In genomic region chr21:41677671-41678015, GRCh38 we compare ENCODE assay signal across 11 cellular contexts.
A peak's percentile ranks its signal among the peaks of the same experiment; 100 is the strongest.
DNase-seq lines count a peak whose midpoint lies in the region; ATAC-seq and TF ChIP-seq lines count a peak whose summit lies in the region.
"Had no signal": no experiment of that assay in that cellular context is flagged by ENCODE, and none has a peak within 500 bp of the region (broad histone marks: within the 10 kb centered on the region; RNA-seq: fewer than 3 reads in every experiment).

No MANE protein-coding gene starts in this region.

- CTCF ChIA-PET in IMR-90 (lab: Yijun Ruan, JAX), result no interaction called here
- CTCF ChIA-PET in T-cell (lab: Charles Lee), result no interaction called here

- no peak overlapping the region for H2BK20ac ChIP-seq in IMR-90 (ENCODE audit: low read depth, low read length)

- H4K5ac ChIP-seq in IMR-90 (ENCODE audit: low read depth, low read length), result no peak overlapping the region

- no peak overlapping the region for H3K4me2 ChIP-seq in IMR-90 (ENCODE audit: low read depth, low read length)

- TF ChIP-seq CTCF in IMR-90 (conservative IDR thresholded peaks at IDR 0.05; ENCODE audit: low read depth, low read length), result no peak

- no peaks in the 10 kb centered on the region for H3K79me1 ChIP-seq in IMR-90 (ENCODE audit: low read depth in 1 of 2, low read length in 2 of 2)

- no peaks in the 10 kb centered on the region for H3K36me3 ChIP-seq in IMR-90 (ENCODE audit: control insufficient read depth, insufficient read depth, low read length)
- H3K36me3 ChIP-seq: adrenal gland had no signal

- peaks cover 14 to 31% of the 10 kb centered on the region in 2 donors for H3K27me3 Mint-ChIP-seq in T-cell

- intact Hi-C loops in IMR-90 (cut with micrococcal nuclease) (no loop called here), posterior vena cava (cut with DNase I) (no loop called here)

- H4K8ac ChIP-seq in IMR-90 (ENCODE audit: low read depth in 2 of 2, low read length in 2 of 2), result no peak overlapping the region

- H2BK120ac ChIP-seq in IMR-90 (ENCODE audit: low read depth, low read length), result no peak overlapping the region

- no peak overlapping the region for H3K18ac ChIP-seq in IMR-90 (ENCODE audit: low read depth, low read length)

- H3K4me1 ChIP-seq in IMR-90 (ENCODE audit: control insufficient read depth, insufficient read depth, low read length), result peaks cover 6% of the 10 kb centered on the region

- DNase-seq in IMR-90 (no peak), NCI-H774 (lab: John Stamatoyannopoulos, UW) (peak; percentile 39), epithelial cell of prostate (ENCODE audit: low read depth, low spot score) (no peak), posterior vena cava (ENCODE audit: low spot score) (no peak), T-cell (no peak)
- DNase-seq: activated CD8-positive, alpha-beta memory T cell treated with anti-CD3 and anti-CD28 coated beads, Interleukin-2, amount 10 ng/mL, durations not matched to agents 7 days and 5 days; adrenal gland had no signal

- H3K27ac ChIP-seq in IMR-90 (ENCODE audit: insufficient read depth, low read length), result no peak overlapping the region
- peak overlapping the region; percentile 99 for H3K27ac ChIP-seq in epithelial cell of prostate
- H3K27ac ChIP-seq in skin epidermis, result peak overlapping the region in 18 of 21 experiments; percentile 10 to 98 (median 82)

- H4K20me1 ChIP-seq in IMR-90 (ENCODE audit: insufficient read depth, low read length), result no peaks in the 10 kb centered on the region

- no peak overlapping the region for H4K91ac ChIP-seq in IMR-90 (ENCODE audit: insufficient read depth, low read depth, low read length)

- no peak overlapping the region for H3K9ac ChIP-seq in IMR-90 (ENCODE audit: low read depth, low read length)

- no peak overlapping the region for H3K4me3 ChIP-seq in IMR-90 (ENCODE audit: insufficient read depth, low read depth, low read length)
- no peak overlapping the region for H3K4me3 ChIP-seq in skin epidermis
- H3K4me3 ChIP-seq: adrenal gland had no signal

- 80% methylated on average over 1 of the region's 8 CpGs; no CpG with 5 or more reads in 1 of the 2 experiments for WGBS in IMR-90 (ENCODE audit: extremely low coverage in 2 of 2, insufficient read length in 1 of 2), 2 experiments

- TF ChIP-seq RAD21 in IMR-90 (IDR thresholded peaks at IDR 0.05; ENCODE audit: low read length), result no peak

- H2AFZ ChIP-seq in IMR-90 (replicated peaks; ENCODE audit: low read length, poor library complexity), result peak overlapping the region; percentile 51

- H2BK5ac ChIP-seq in IMR-90 (ENCODE audit: low read depth, low read length, poor library complexity, severe bottlenecking), result no peak overlapping the region

- no peak for TF ChIP-seq POLR2A in IMR-90 (IDR thresholded peaks at IDR 0.05; ENCODE audit: low read depth, low read length)

- H2BK15ac ChIP-seq in IMR-90 (ENCODE audit: low read depth, low read length), result no peak overlapping the region

- no peak overlapping the region for H2AK9ac ChIP-seq in IMR-90 (replicated peaks; ENCODE audit: low read depth, low read length, poor library complexity)

- no peaks in the 10 kb centered on the region for H3K9me3 ChIP-seq in IMR-90 (ENCODE audit: control insufficient read depth, insufficient read depth, low read length)
- H3K9me3 ChIP-seq: adrenal gland had no signal

- in situ Hi-C loops in IMR-90 (cut with MboI; ENCODE audit: low sequenced_read_pairs), result no loop called here

- no TSS peak for BruUV-seq in IMR-90 (replicated peaks; lab: Mats Ljungman, UMichigan)

- H3K56ac ChIP-seq in IMR-90 (ENCODE audit: extremely low read depth, insufficient read depth, low read length), result no peak overlapping the region

- no peak overlapping the region for H3K4me3 Mint-ChIP-seq in T-cell
- H3K4me3 Mint-ChIP-seq: activated CD8-positive, alpha-beta memory T cell treated with anti-CD3 and anti-CD28 coated beads, Interleukin-2, amount 10 ng/mL, durations not matched to agents 7 days and 5 days; T-helper 2 cell treated with Interferon-gamma antibody and Interleukin-4, amounts not matched to agents 5 μg/mL and 100 μg/mL, for 36 hours had no signal

- ATAC-seq in IMR-90 (ENCODE audit: low read depth), result no peak
- ATAC-seq in GM18861 (IDR thresholded peaks at IDR 0.05; ENCODE audit: unreplicated experiment), result no peak
- ATAC-seq in T-cell (replicated peaks in 1 of 4), result no peak
- ATAC-seq in GM21825 (IDR thresholded peaks at IDR 0.05; ENCODE audit: unreplicated experiment), result no peak
- ATAC-seq: activated CD8-positive, alpha-beta memory T cell treated with anti-CD3 and anti-CD28 coated beads, Interleukin-2, amount 10 ng/mL, durations not matched to agents 7 days and 5 days had no signal

- dilution Hi-C loops in IMR-90 (cut with HindIII; ENCODE audit: low sequenced_read_pairs, unreplicated experiment), result no loop called here

- no peaks in the 10 kb centered on the region for H3K9me3 Mint-ChIP-seq in T-cell
- H3K9me3 Mint-ChIP-seq: T-helper 2 cell treated with Interferon-gamma antibody and Interleukin-4, amounts not matched to agents 5 μg/mL and 100 μg/mL, for 36 hours had no signal

- no peak overlapping the region for H3K27ac Mint-ChIP-seq in T-cell
- H3K27ac Mint-ChIP-seq: activated CD8-positive, alpha-beta memory T cell treated with anti-CD3 and anti-CD28 coated beads, Interleukin-2, amount 10 ng/mL, durations not matched to agents 7 days and 5 days; T-helper 2 cell treated with Interferon-gamma antibody and Interleukin-4, amounts not matched to agents 5 μg/mL and 100 μg/mL, for 36 hours had no signal

- H3K27me3 ChIP-seq in IMR-90 (ENCODE audit: control insufficient read depth, insufficient read depth, low read length), result peaks cover 13% of the 10 kb centered on the region

- no peak overlapping the region for H3K14ac ChIP-seq in IMR-90 (replicated peaks; ENCODE audit: low read depth, low read length)

- no peak overlapping the region for H3K23ac ChIP-seq in IMR-90 (ENCODE audit: low read depth, low read length)

- H3K9me1 ChIP-seq in IMR-90 (ENCODE audit: insufficient read depth, low read length), result peaks cover 12% of the 10 kb centered on the region

- no peak overlapping the region for H3K4ac ChIP-seq in IMR-90 (ENCODE audit: low read depth, low read length)

- H3K36me3 Mint-ChIP-seq in T-cell, result no peaks in the 10 kb centered on the region
- H3K36me3 Mint-ChIP-seq: activated CD8-positive, alpha-beta memory T cell treated with anti-CD3 and anti-CD28 coated beads, Interleukin-2, amount 10 ng/mL, durations not matched to agents 7 days and 5 days had no signal

- no peak overlapping the region for H2AK5ac ChIP-seq in IMR-90 (ENCODE audit: low read depth, low read length)

- POLR2A ChIA-PET in IMR-90 (lab: Charles Lee; ENCODE audit: unreplicated experiment) (no interaction called here), T-cell (lab: Charles Lee) (no interaction called here)

- H3K4me1 Mint-ChIP-seq in T-cell, result peaks cover 0 to 2% (median under 1%) of the 10 kb centered on the region in 3 donors

TF ChIP-seq in IMR-90, 13 proteins besides CTCF, POLR2A, EP300 and RAD21:
- TF ChIP-seq MXI1 (IDR thresholded peaks at IDR 0.05; ENCODE audit: borderline replicate concordance, low read depth, low read length) (no peak), CHD1 (IDR thresholded peaks at IDR 0.05; ENCODE audit: low read depth, low read length) (no peak), BHLHE40 (IDR thresholded peaks at IDR 0.05; ENCODE audit: low read depth, low read length) (no peak)
